Comparison of ENCODE assay signal across 11 cellular contexts in the genomic region with DNA sequence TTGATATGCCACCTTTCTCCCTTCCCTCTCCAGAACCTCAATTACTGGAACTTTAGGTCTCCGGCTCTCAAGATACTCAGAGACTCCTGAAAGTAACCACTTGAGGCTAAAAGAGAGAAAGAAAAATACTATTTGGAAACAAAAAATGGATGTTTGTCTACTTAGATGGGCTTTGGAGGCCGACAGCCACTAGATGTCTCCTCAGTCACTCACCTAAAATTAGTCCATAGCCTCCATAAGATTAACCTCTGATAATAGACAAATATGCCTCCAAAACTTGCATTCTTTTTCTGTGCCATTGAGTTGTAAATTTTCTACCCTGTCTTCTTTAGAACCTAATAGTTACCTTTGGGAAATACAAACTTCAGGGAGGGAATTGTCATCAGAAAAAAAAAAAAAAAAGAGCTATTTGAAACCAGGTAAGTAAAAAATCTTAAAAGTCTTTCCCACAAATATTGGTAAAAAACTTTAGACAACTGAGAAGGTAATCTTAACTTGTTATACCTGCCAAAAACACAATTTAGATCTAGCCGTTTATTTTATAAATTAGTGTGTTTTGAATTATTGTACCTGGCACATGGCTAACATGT. TPM values are rescaled to one million over a fixed set of nuclear protein-coding genes. Genes with fewer than 3 reads are reported as not detected.
A peak's percentile ranks its signal among the peaks of the same experiment; 100 is the strongest.
DNase-seq lines count a peak whose midpoint lies in the region; ATAC-seq and TF ChIP-seq lines count a peak whose summit lies in the region.
"Had no signal": no experiment of that assay in that cellular context is flagged by ENCODE, and none has a peak within 500 bp of the region (broad histone marks: within the 10 kb centered on the region; RNA-seq: fewer than 3 reads in every experiment).

No MANE protein-coding gene starts in this region.

- peaks cover 15% of the 10 kb centered on the region for H3K27me3 ChIP-seq in RWPE2 (ENCODE audit: insufficient read depth, poor library complexity, severe bottlenecking)

- H3K36me3 Mint-ChIP-seq in activated T-helper 1 cell treated with anti-CD3 and anti-CD28 coated beads, Interleukin-12 subunit alpha, Interleukin-12 subunit beta, Interleukin-2, Interleukin-4 antibody, amounts not matched to agents 30 ng/mL and 10 ng/mL and 1 ng/mL, durations not matched to agents 14 hours and 24 hours and 36 hours (ENCODE audit: low read depth): no peaks in the 10 kb centered on the region

- no peak overlapping the region for H3K4me3 ChIP-seq in AG04449 (ENCODE audit: low read depth, low read length)
- H3K4me3 ChIP-seq in GM12875 (ENCODE audit: low read depth, low read length): no peak overlapping the region
- no peak overlapping the region for H3K4me3 ChIP-seq in RWPE2 (ENCODE audit: severe bottlenecking)
- no peak overlapping the region for H3K4me3 ChIP-seq in fibroblast of the aortic adventitia (ENCODE audit: low read depth, low read length)

- no peak overlapping the region for H3K27ac Mint-ChIP-seq in activated T-helper 1 cell treated with anti-CD3 and anti-CD28 coated beads, Interleukin-12 subunit alpha, Interleukin-12 subunit beta, Interleukin-2, Interleukin-4 antibody, amounts not matched to agents 30 ng/mL and 10 ng/mL and 1 ng/mL, durations not matched to agents 14 hours and 24 hours and 36 hours
- H3K27ac Mint-ChIP-seq: nephron progenitor cell had no signal

- no peak for DNase-seq in AG04449 (ENCODE audit: low read depth, low spot score)
- no peak for DNase-seq in RWPE2 (ENCODE audit: low spot score)
- DNase-seq in fibroblast of the aortic adventitia (ENCODE audit: low read depth): peak; percentile 54
- DNase-seq in activated T-cell treated with anti-CD3 and anti-CD28 coated beads, Interleukin-2, amount 50 U/mL, for 1 hour: no peak
- no peak for DNase-seq in activated T-helper 1 cell treated with anti-CD3 and anti-CD28 coated beads, Interleukin-12 subunit alpha, Interleukin-12 subunit beta, Interleukin-2, Interleukin-4 antibody, amounts not matched to agents 30 ng/mL and 10 ng/mL and 1 ng/mL, durations not matched to agents 14 hours and 24 hours and 36 hours (ENCODE audit: low spot score)
- DNase-seq in activated naive CD4-positive, alpha-beta T cell treated with Interleukin-2 at 50 U/mL for 16 hours: no peak
- DNase-seq: amniotic stem cell, NCI-H446 treated with DMSO at 0.1 percent for 48 hours, nephron progenitor cell had no signal

- TF ChIP-seq CTCF in AG04449 (IDR thresholded peaks at IDR 0.05; ENCODE audit: insufficient read depth, low read length, missing control alignments) (peak; percentile 26), GM12875 (IDR thresholded peaks at IDR 0.05; ENCODE audit: borderline replicate concordance, insufficient read depth, low read depth, low read length) (peak; percentile 18; the same call in 1 of the 2 replicates), RWPE2 (IDR thresholded peaks at IDR 0.05; ENCODE audit: poor library complexity, severe bottlenecking) (peak; percentile 84), fibroblast of the aortic adventitia (IDR thresholded peaks at IDR 0.05; ENCODE audit: insufficient read depth, low read length) (peak; percentile 52)

- intact Hi-C loops in activated T-helper 1 cell treated with anti-CD3 and anti-CD28 coated beads, Interleukin-12 subunit alpha, Interleukin-12 subunit beta, Interleukin-2, Interleukin-4 antibody, amounts not matched to agents 30 ng/mL and 10 ng/mL and 1 ng/mL, durations not matched to agents 14 hours and 24 hours and 36 hours (cut with micrococcal nuclease): loop anchor here (1.0 kb wide), 1 partner anchor 71 kb away; no protein-coding TSS in a partner anchor

- no peaks in the 10 kb centered on the region for H3K36me3 ChIP-seq in RWPE2 (ENCODE audit: low read depth)

- POLR2A ChIA-PET in AG04449 (lab: Yijun Ruan, JAX): no interaction called here

- CTCF ChIA-PET in AG04449 (lab: Yijun Ruan, JAX): interaction anchor here (0.6 to 4.9 kb wide), 17 partner anchors 10 to 196 kb away, joined by 3 to 68 read pairs (median 5); a partner anchor contains a TSS

- H3K4me3 Mint-ChIP-seq in activated T-helper 1 cell treated with anti-CD3 and anti-CD28 coated beads, Interleukin-12 subunit alpha, Interleukin-12 subunit beta, Interleukin-2, Interleukin-4 antibody, amounts not matched to agents 30 ng/mL and 10 ng/mL and 1 ng/mL, durations not matched to agents 14 hours and 24 hours and 36 hours: no peak overlapping the region
- H3K4me3 Mint-ChIP-seq: nephron progenitor cell had no signal

- ATAC-seq in RWPE2 (ENCODE audit: low read depth) (no peak; the same call in 2 of the 3 replicates), HG02763 (IDR thresholded peaks at IDR 0.05; ENCODE audit: unreplicated experiment) (no peak)

- H3K9me3 Mint-ChIP-seq in activated T-helper 1 cell treated with anti-CD3 and anti-CD28 coated beads, Interleukin-12 subunit alpha, Interleukin-12 subunit beta, Interleukin-2, Interleukin-4 antibody, amounts not matched to agents 30 ng/mL and 10 ng/mL and 1 ng/mL, durations not matched to agents 14 hours and 24 hours and 36 hours: no peaks in the 10 kb centered on the region
- H3K9me3 Mint-ChIP-seq: nephron progenitor cell had no signal

- no peaks in the 10 kb centered on the region for H3K9me3 ChIP-seq in RWPE2 (ENCODE audit: severe bottlenecking)

- H3K4me1 Mint-ChIP-seq in activated T-helper 1 cell treated with anti-CD3 and anti-CD28 coated beads, Interleukin-12 subunit alpha, Interleukin-12 subunit beta, Interleukin-2, Interleukin-4 antibody, amounts not matched to agents 30 ng/mL and 10 ng/mL and 1 ng/mL, durations not matched to agents 14 hours and 24 hours and 36 hours (ENCODE audit: low read depth): no peaks in the 10 kb centered on the region
- H3K4me1 Mint-ChIP-seq: nephron progenitor cell had no signal

- peaks cover 40% of the 10 kb centered on the region for H3K27me3 Mint-ChIP-seq in activated T-helper 1 cell treated with anti-CD3 and anti-CD28 coated beads, Interleukin-12 subunit alpha, Interleukin-12 subunit beta, Interleukin-2, Interleukin-4 antibody, amounts not matched to agents 30 ng/mL and 10 ng/mL and 1 ng/mL, durations not matched to agents 14 hours and 24 hours and 36 hours (ENCODE audit: insufficient read depth)

- H3K4me1 ChIP-seq in RWPE2 (ENCODE audit: insufficient read depth, poor library complexity, severe bottlenecking): no peaks in the 10 kb centered on the region

- H3K27ac ChIP-seq in RWPE2 (ENCODE audit: poor library complexity, severe bottlenecking): no peak overlapping the region

RNA-seq across cellular contexts. Expression of a gene that starts 11.2 kb away (rescaled TPM):
- total RNA-seq in fibroblast of the aortic adventitia (ENCODE audit: low replicate concordance): 0.90 and 3.2 TPM in 2 replicates
- total RNA-seq in activated T-helper 1 cell treated with anti-CD3 and anti-CD28 coated beads, Interleukin-12 subunit alpha, Interleukin-12 subunit beta, Interleukin-2, Interleukin-4 antibody, amounts not matched to agents 30 ng/mL and 10 ng/mL and 1 ng/mL, durations not matched to agents 14 hours and 24 hours and 36 hours: not detected in 2 replicates

RNA-seq across cellular contexts. Expression of a gene that starts 34.3 kb away (rescaled TPM):
- 50.9 and 59.0 TPM in 2 replicates for total RNA-seq in fibroblast of the aortic adventitia (ENCODE audit: low replicate concordance)
- total RNA-seq in activated T-helper 1 cell treated with anti-CD3 and anti-CD28 coated beads, Interleukin-12 subunit alpha, Interleukin-12 subunit beta, Interleukin-2, Interleukin-4 antibody, amounts not matched to agents 30 ng/mL and 10 ng/mL and 1 ng/mL, durations not matched to agents 14 hours and 24 hours and 36 hours: 68.4 and 81.5 TPM in 2 replicates

Comparison
In these comparisons a context has a peak if more than half of its experiments do, and no peak if none do; other contexts are left out.
1. CTCF ChIP-seq: peak in every context shown above with its lines; median percentile 84 in RWPE2; 52 in fibroblast of the aortic adventitia; 26 in AG04449; 18 in GM12875.